Comparison of ENCODE assay signal across 1 cellular context in genomic region chr19:36850646-36851442, GRCh38.
TF ChIP-seq lines count a peak whose summit lies in the region.

Gene ZNF345, plus strand, starts transcription at chr19:36850876. Its CDS starts 25,955 bp downstream, at chr19:36876831.

TF ChIP-seq in HEK293, 187 proteins besides CTCF, POLR2A, EP300 and RAD21 (continued from another document and continues in another):
- TF ChIP-seq ZNF426 (tag by site-specific recombination; IDR thresholded peaks at IDR 0.05): no peak
- peak; percentile 55; the same call in 1 of the 2 replicates for TF ChIP-seq ZNF558 (tag by site-specific recombination; IDR thresholded peaks at IDR 0.05)
- TF ChIP-seq REST (tag by site-specific recombination; IDR thresholded peaks at IDR 0.05): no peak
- TF ChIP-seq ZNF24 (tag by site-specific recombination; IDR thresholded peaks at IDR 0.05): no peak; the same call in 1 of the 2 replicates
- TF ChIP-seq ZNF221 (tag by site-specific recombination; IDR thresholded peaks at IDR 0.05; ENCODE audit: borderline replicate concordance): no peak
- no peak for TF ChIP-seq OSR2 (tag by site-specific recombination; IDR thresholded peaks at IDR 0.05)
- TF ChIP-seq ZNF266 (tag by site-specific recombination; IDR thresholded peaks at IDR 0.05; ENCODE audit: low read depth): peak; percentile 65; the same call in 1 of the 2 replicates
- peak; percentile 79; the same call in 1 of the 2 replicates for TF ChIP-seq ZNF843 (tag by site-specific recombination; IDR thresholded peaks at IDR 0.05)
- TF ChIP-seq ZNF529 (tag by site-specific recombination; IDR thresholded peaks at IDR 0.05; ENCODE audit: insufficient replicate concordance): no peak
- no peak for TF ChIP-seq ZNF292 (tag by site-specific recombination; IDR thresholded peaks at IDR 0.05; ENCODE audit: borderline replicate concordance, low read depth)
- TF ChIP-seq ZNF561 (tag by site-specific recombination; IDR thresholded peaks at IDR 0.05; ENCODE audit: borderline replicate concordance): peak; percentile 76
- no peak for TF ChIP-seq ZNF626 (tag by site-specific recombination; IDR thresholded peaks at IDR 0.05)
- TF ChIP-seq ZBTB17 (tag by site-specific recombination; IDR thresholded peaks at IDR 0.05): peak; percentile 94
- peak; percentile 69; the same call in 1 of the 2 replicates for TF ChIP-seq ZSCAN23 (tag by site-specific recombination; IDR thresholded peaks at IDR 0.05)
- no peak for TF ChIP-seq SETDB1 (IDR thresholded peaks at IDR 0.05; ENCODE audit: insufficient read length, low read length)
- peak; percentile 78; the same call in 1 of the 2 replicates for TF ChIP-seq ZNF324 (tag by site-specific recombination; IDR thresholded peaks at IDR 0.05)
- TF ChIP-seq ZNF146 (tag by site-specific recombination; IDR thresholded peaks at IDR 0.05): peak; percentile 57
- 0 out of 2 replicates have a peak, but pooled peaks have one; percentile 47 for TF ChIP-seq ZNF488 (tag by site-specific recombination; IDR thresholded peaks at IDR 0.05)
- TF ChIP-seq, protein P1, sequence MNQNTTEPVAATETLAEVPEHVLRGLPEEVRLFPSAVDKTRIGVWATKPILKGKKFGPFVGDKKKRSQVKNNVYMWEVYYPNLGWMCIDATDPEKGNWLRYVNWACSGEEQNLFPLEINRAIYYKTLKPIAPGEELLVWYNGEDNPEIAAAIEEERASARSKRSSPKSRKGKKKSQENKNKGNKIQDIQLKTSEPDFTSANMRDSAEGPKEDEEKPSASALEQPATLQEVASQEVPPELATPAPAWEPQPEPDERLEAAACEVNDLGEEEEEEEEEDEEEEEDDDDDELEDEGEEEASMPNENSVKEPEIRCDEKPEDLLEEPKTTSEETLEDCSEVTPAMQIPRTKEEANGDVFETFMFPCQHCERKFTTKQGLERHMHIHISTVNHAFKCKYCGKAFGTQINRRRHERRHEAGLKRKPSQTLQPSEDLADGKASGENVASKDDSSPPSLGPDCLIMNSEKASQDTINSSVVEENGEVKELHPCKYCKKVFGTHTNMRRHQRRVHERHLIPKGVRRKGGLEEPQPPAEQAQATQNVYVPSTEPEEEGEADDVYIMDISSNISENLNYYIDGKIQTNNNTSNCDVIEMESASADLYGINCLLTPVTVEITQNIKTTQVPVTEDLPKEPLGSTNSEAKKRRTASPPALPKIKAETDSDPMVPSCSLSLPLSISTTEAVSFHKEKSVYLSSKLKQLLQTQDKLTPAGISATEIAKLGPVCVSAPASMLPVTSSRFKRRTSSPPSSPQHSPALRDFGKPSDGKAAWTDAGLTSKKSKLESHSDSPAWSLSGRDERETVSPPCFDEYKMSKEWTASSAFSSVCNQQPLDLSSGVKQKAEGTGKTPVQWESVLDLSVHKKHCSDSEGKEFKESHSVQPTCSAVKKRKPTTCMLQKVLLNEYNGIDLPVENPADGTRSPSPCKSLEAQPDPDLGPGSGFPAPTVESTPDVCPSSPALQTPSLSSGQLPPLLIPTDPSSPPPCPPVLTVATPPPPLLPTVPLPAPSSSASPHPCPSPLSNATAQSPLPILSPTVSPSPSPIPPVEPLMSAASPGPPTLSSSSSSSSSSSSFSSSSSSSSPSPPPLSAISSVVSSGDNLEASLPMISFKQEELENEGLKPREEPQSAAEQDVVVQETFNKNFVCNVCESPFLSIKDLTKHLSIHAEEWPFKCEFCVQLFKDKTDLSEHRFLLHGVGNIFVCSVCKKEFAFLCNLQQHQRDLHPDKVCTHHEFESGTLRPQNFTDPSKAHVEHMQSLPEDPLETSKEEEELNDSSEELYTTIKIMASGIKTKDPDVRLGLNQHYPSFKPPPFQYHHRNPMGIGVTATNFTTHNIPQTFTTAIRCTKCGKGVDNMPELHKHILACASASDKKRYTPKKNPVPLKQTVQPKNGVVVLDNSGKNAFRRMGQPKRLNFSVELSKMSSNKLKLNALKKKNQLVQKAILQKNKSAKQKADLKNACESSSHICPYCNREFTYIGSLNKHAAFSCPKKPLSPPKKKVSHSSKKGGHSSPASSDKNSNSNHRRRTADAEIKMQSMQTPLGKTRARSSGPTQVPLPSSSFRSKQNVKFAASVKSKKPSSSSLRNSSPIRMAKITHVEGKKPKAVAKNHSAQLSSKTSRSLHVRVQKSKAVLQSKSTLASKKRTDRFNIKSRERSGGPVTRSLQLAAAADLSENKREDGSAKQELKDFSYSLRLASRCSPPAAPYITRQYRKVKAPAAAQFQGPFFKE (tag by site-specific recombination; IDR thresholded peaks at IDR 0.05; ENCODE audit: borderline replicate concordance): no peak
- no peak for TF ChIP-seq ZNF10 (tag by site-specific recombination; IDR thresholded peaks at IDR 0.05)
- TF ChIP-seq ZNF23 (tag by site-specific recombination; IDR thresholded peaks at IDR 0.05; ENCODE audit: borderline replicate concordance): peak; percentile 70; the same call in 1 of the 2 replicates
- no peak for TF ChIP-seq ZNF114 (tag by site-specific recombination; IDR thresholded peaks at IDR 0.05)
- peak; percentile 52; the same call in 1 of the 2 replicates for TF ChIP-seq ZSCAN16 (tag by site-specific recombination; IDR thresholded peaks at IDR 0.05)
- TF ChIP-seq ZNF473 (tag by site-specific recombination; IDR thresholded peaks at IDR 0.05): no peak
- no peak for TF ChIP-seq ZNF366 (tag by site-specific recombination; conservative IDR thresholded peaks at IDR 0.05)
- TF ChIP-seq ZNF416 (tag by site-specific recombination; IDR thresholded peaks at IDR 0.05): peak; percentile 74; the same call in 1 of the 2 replicates
- TF ChIP-seq SCRT1 (tag by site-specific recombination; IDR thresholded peaks at IDR 0.05; ENCODE audit: borderline replicate concordance): peak; percentile 99
- TF ChIP-seq KLF7 (tag by site-specific recombination; IDR thresholded peaks at IDR 0.05; ENCODE audit: borderline replicate concordance): no peak; the same call in none of the 2 replicates
- TF ChIP-seq WT1 (tag by site-specific recombination; IDR thresholded peaks at IDR 0.05): no peak; the same call in 1 of the 2 replicates
- peak; percentile 90; the same call in 1 of the 2 replicates for TF ChIP-seq ZFP37 (tag by site-specific recombination; IDR thresholded peaks at IDR 0.05)
- TF ChIP-seq, protein P2, sequence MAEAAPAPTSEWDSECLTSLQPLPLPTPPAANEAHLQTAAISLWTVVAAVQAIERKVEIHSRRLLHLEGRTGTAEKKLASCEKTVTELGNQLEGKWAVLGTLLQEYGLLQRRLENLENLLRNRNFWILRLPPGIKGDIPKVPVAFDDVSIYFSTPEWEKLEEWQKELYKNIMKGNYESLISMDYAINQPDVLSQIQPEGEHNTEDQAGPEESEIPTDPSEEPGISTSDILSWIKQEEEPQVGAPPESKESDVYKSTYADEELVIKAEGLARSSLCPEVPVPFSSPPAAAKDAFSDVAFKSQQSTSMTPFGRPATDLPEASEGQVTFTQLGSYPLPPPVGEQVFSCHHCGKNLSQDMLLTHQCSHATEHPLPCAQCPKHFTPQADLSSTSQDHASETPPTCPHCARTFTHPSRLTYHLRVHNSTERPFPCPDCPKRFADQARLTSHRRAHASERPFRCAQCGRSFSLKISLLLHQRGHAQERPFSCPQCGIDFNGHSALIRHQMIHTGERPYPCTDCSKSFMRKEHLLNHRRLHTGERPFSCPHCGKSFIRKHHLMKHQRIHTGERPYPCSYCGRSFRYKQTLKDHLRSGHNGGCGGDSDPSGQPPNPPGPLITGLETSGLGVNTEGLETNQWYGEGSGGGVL (tag by site-specific recombination; IDR thresholded peaks at IDR 0.05): peak; percentile 72
- no peak for TF ChIP-seq ZNF214 (tag by site-specific recombination; IDR thresholded peaks at IDR 0.05; ENCODE audit: borderline replicate concordance)
- no peak for TF ChIP-seq ZNF747 (tag by site-specific recombination; IDR thresholded peaks at IDR 0.05)
- peak; percentile 30; the same call in 1 of the 2 replicates for TF ChIP-seq IKZF3 (tag by site-specific recombination; IDR thresholded peaks at IDR 0.05)
- peak; percentile 6; the same call in 1 of the 2 replicates for TF ChIP-seq ZNF623 (tag by site-specific recombination; IDR thresholded peaks at IDR 0.05)
- no peak for TF ChIP-seq ZNF350 (tag by site-specific recombination; IDR thresholded peaks at IDR 0.05)
- no peak for TF ChIP-seq HOXD13 (CRISPR knock-in tag; IDR thresholded peaks at IDR 0.05; ENCODE audit: borderline replicate concordance)
- peak; percentile 100 for TF ChIP-seq ZFHX2 (tag by site-specific recombination; conservative IDR thresholded peaks at IDR 0.05)
- TF ChIP-seq ZBTB8A (tag by site-specific recombination; IDR thresholded peaks at IDR 0.05): 0 out of 2 replicates have a peak, but pooled peaks have one; percentile 12
- no peak for TF ChIP-seq PBX3 (CRISPR knock-in tag; IDR thresholded peaks at IDR 0.05)
- no peak for TF ChIP-seq ZNF596 (tag by site-specific recombination; IDR thresholded peaks at IDR 0.05)
- TF ChIP-seq ZNF423 (tag by site-specific recombination; IDR thresholded peaks at IDR 0.05): no peak
- TF ChIP-seq ZNF2 (tag by site-specific recombination; IDR thresholded peaks at IDR 0.05): peak; percentile 98
- TF ChIP-seq ZNF148 (tag by site-specific recombination; IDR thresholded peaks at IDR 0.05; ENCODE audit: borderline replicate concordance): no peak
- TF ChIP-seq, protein P3, sequence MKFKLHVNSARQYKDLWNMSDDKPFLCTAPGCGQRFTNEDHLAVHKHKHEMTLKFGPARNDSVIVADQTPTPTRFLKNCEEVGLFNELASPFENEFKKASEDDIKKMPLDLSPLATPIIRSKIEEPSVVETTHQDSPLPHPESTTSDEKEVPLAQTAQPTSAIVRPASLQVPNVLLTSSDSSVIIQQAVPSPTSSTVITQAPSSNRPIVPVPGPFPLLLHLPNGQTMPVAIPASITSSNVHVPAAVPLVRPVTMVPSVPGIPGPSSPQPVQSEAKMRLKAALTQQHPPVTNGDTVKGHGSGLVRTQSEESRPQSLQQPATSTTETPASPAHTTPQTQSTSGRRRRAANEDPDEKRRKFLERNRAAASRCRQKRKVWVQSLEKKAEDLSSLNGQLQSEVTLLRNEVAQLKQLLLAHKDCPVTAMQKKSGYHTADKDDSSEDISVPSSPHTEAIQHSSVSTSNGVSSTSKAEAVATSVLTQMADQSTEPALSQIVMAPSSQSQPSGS (tag by site-specific recombination; IDR thresholded peaks at IDR 0.05; ENCODE audit: low read depth): no peak
- peak; percentile 13; the same call in 1 of the 2 replicates for TF ChIP-seq ZSCAN30 (tag by site-specific recombination; IDR thresholded peaks at IDR 0.05)
- TF ChIP-seq GLIS1 (tag by site-specific recombination; IDR thresholded peaks at IDR 0.05): no peak; the same call in 1 of the 2 replicates
- TF ChIP-seq KLF1 (tag by site-specific recombination; IDR thresholded peaks at IDR 0.05): peak; percentile 83
- peak; percentile 70; the same call in 1 of the 2 replicates for TF ChIP-seq PRDM1 (tag by site-specific recombination; IDR thresholded peaks at IDR 0.05)
- no peak for TF ChIP-seq KLF10 (tag by site-specific recombination; IDR thresholded peaks at IDR 0.05)
